In the genomic region with DNA sequence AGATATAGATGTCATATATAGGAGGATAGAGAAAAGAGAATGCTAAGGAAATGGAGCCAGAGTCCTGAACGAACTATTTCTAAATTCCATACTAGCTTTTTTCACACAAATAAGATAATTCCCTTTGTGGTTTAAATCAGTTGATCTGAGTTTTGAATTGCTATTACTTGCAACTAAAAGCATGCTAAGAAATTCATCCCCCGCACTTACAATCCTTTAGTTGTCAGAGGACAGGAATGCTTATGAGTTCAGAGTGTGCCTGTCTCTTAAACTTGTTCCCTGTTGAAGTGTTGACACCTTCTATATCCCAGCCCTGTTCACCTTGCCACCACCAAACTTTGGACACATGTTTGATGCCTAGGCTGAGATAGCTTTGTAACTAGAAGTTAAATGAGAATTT, we compare ENCODE assay signal across 21 cellular contexts.
"Had no signal": no experiment of that assay in that cellular context is flagged by ENCODE, and none has a peak within 500 bp of the region (broad histone marks: within the 10 kb centered on the region; RNA-seq: fewer than 3 reads in every experiment).

No MANE protein-coding gene starts in this region.

- ATAC-seq: effector memory CD8-positive, alpha-beta T cell; heart left ventricle; mucosa of descending colon; naive thymus-derived CD8-positive, alpha-beta T cell had no signal

- H3K27ac Mint-ChIP-seq: effector memory CD8-positive, alpha-beta T cell; naive thymus-derived CD8-positive, alpha-beta T cell had no signal

- H3K27me3 ChIP-seq: esophagus muscularis mucosa, heart left ventricle, neutrophil, sigmoid colon, stomach, transverse colon had no signal

- DNase-seq: cortex of kidney; effector memory CD8-positive, alpha-beta T cell; foreskin melanocyte; heart left ventricle; hippocampal formation; kidney glomerular epithelial cell; mucosa of descending colon; naive thymus-derived CD8-positive, alpha-beta T cell; posterior cingulate gyrus; sigmoid colon; small intestine; stimulated activated CD4-positive, alpha-beta T cell treated with anti-CD3 and anti-CD28 coated beads, Interleukin-12 subunit alpha, Interleukin-12 subunit beta, amount 100 ng/mL, for 4 hours; stimulated activated naive CD4-positive, alpha-beta T cell; stomach; substantia nigra; transverse colon had no signal

- H3K4me1 ChIP-seq: esophagus muscularis mucosa, heart left ventricle, sigmoid colon, stomach, transverse colon had no signal

- H3K9me3 ChIP-seq: esophagus muscularis mucosa, heart left ventricle, mucosa of descending colon, neutrophil, sigmoid colon, thoracic aorta, transverse colon had no signal

- H3K4me3 Mint-ChIP-seq: effector memory CD8-positive, alpha-beta T cell; naive thymus-derived CD8-positive, alpha-beta T cell had no signal

- H3K36me3 ChIP-seq: esophagus muscularis mucosa, heart left ventricle, neutrophil, sigmoid colon, stomach, thoracic aorta, transverse colon had no signal

- H3K27ac ChIP-seq: epithelial cell of prostate, esophagus muscularis mucosa, heart left ventricle, neutrophil, sigmoid colon, stomach, thoracic aorta, transverse colon had no signal

- FAIRE-seq: islet of Langerhans, small intestine had no signal

- H3K4me1 Mint-ChIP-seq: naive thymus-derived CD8-positive, alpha-beta T cell had no signal

- H3K4me3 ChIP-seq: esophagus muscularis mucosa, heart left ventricle, mucosa of descending colon, sigmoid colon, stomach, thoracic aorta, transverse colon had no signal

- H3K27me3 Mint-ChIP-seq: effector memory CD8-positive, alpha-beta T cell; naive thymus-derived CD8-positive, alpha-beta T cell had no signal
